1 cellular context compared by ENCODE assay signal in the genomic region with DNA sequence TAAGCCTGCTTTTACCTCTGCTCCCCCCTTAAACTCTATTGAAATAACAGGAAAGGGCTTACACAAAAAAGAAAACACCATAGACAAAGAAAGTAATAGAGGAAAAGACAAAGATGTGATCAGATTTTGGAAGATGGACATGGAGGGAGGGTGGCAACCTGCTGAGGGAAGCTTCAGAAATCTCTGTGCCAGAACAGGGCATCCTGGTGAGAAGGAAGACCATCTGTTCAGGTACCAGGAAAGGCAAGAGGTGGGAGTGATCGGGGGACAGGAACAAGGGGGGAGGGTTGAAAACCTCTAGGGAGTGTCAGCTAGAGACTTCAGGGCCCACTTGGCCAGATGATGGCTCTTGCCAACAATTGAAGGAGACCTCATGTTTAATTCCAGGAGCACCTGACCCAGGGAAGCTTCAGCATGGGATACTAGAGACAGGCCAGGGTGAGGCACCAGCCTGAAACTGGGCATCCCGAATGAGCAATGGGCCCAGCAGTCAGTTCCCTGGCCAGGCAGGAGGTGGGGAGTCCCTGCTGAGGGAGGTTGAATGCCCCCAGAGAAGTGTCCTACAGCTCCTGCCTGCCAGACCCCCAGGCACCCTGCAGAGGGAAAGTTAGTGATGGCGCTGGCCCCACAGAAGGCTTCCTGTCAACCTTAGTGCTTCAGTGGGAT.
A peak's percentile ranks its signal among the peaks of the same experiment; 100 is the strongest.
TF ChIP-seq lines count a peak whose summit lies in the region.

No MANE protein-coding gene starts in this region.

TF ChIP-seq in A549, 52 proteins besides CTCF, POLR2A, EP300 and RAD21 (continued from another document):
- TF ChIP-seq HOXA7 (CRISPR knock-in tag; IDR thresholded peaks at IDR 0.05) = 0 out of 2 replicates have a peak, but pooled peaks have one; percentile 35
- peak; percentile 62 for TF ChIP-seq RARB (CRISPR knock-in tag; IDR thresholded peaks at IDR 0.05)
- TF ChIP-seq MYC (IDR thresholded peaks at IDR 0.05; ENCODE audit: borderline replicate concordance, low read length) = no peak
- TF ChIP-seq, protein P1, sequence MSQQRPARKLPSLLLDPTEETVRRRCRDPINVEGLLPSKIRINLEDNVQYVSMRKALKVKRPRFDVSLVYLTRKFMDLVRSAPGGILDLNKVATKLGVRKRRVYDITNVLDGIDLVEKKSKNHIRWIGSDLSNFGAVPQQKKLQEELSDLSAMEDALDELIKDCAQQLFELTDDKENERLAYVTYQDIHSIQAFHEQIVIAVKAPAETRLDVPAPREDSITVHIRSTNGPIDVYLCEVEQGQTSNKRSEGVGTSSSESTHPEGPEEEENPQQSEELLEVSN (IDR thresholded peaks at IDR 0.05; ENCODE audit: borderline replicate concordance, low read depth) = no peak
- TF ChIP-seq RFX5 (IDR thresholded peaks at IDR 0.05) = no peak
- peak; percentile 38; the same call in 1 of the 2 replicates for TF ChIP-seq TP53 (CRISPR knock-in tag; IDR thresholded peaks at IDR 0.05)
- TF ChIP-seq, protein P2, sequence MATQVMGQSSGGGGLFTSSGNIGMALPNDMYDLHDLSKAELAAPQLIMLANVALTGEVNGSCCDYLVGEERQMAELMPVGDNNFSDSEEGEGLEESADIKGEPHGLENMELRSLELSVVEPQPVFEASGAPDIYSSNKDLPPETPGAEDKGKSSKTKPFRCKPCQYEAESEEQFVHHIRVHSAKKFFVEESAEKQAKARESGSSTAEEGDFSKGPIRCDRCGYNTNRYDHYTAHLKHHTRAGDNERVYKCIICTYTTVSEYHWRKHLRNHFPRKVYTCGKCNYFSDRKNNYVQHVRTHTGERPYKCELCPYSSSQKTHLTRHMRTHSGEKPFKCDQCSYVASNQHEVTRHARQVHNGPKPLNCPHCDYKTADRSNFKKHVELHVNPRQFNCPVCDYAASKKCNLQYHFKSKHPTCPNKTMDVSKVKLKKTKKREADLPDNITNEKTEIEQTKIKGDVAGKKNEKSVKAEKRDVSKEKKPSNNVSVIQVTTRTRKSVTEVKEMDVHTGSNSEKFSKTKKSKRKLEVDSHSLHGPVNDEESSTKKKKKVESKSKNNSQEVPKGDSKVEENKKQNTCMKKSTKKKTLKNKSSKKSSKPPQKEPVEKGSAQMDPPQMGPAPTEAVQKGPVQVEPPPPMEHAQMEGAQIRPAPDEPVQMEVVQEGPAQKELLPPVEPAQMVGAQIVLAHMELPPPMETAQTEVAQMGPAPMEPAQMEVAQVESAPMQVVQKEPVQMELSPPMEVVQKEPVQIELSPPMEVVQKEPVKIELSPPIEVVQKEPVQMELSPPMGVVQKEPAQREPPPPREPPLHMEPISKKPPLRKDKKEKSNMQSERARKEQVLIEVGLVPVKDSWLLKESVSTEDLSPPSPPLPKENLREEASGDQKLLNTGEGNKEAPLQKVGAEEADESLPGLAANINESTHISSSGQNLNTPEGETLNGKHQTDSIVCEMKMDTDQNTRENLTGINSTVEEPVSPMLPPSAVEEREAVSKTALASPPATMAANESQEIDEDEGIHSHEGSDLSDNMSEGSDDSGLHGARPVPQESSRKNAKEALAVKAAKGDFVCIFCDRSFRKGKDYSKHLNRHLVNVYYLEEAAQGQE (IDR thresholded peaks at IDR 0.05) = no peak
- TF ChIP-seq TFCP2L1 (CRISPR knock-in tag; IDR thresholded peaks at IDR 0.05) = peak; percentile 55
- TF ChIP-seq SMC3 (IDR thresholded peaks at IDR 0.05) = no peak
- TF ChIP-seq ZFP36 (IDR thresholded peaks at IDR 0.05; ENCODE audit: borderline replicate concordance, partially characterized antibody) = no peak
- no peak for TF ChIP-seq CBX2 (IDR thresholded peaks at IDR 0.05; ENCODE audit: borderline replicate concordance, low read depth)
